Comparison of ENCODE assay signal across 1 cellular context in the genomic region with DNA sequence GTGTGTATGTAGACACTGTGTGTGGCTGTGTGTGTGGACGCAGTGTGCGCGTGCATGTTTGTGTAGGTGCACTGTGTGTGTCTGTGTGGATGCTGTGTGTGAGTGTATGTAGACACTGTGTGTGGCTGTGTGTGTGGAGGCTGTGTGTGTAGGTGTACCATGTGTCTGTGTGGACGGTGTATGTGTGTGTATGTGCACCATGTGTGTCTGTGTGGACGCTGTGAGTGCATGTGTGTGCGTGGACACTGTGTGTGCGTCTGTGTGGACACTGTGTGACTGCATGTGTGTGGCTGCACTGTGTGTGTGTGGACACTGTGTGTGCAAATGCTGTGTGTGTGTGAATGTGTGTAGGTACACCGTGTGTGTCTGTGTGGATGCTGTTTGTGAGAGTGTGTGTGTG.
TF ChIP-seq lines count a peak whose summit lies in the region.

No MANE protein-coding gene starts in this region.

TF ChIP-seq in H1, 55 proteins besides CTCF, POLR2A, EP300 and RAD21:
- TF ChIP-seq POU5F1 (IDR thresholded peaks at IDR 0.05; ENCODE audit: low read depth, low read length): no peak
- TF ChIP-seq SUZ12 (IDR thresholded peaks at IDR 0.05; ENCODE audit: low read length): no peak
- TF ChIP-seq SP4 (IDR thresholded peaks at IDR 0.05; ENCODE audit: low read length): no peak
